21 cellular contexts compared by ENCODE assay signal in genomic region chr10:20963721-20964595, GRCh38.
"Had no signal": no experiment of that assay in that cellular context is flagged by ENCODE, and none has a peak within 500 bp of the region (broad histone marks: within the 10 kb centered on the region; RNA-seq: fewer than 3 reads in every experiment).

No MANE protein-coding gene starts in this region.

- H3K27ac ChIP-seq: esophagus squamous epithelium, gastroesophageal sphincter, pancreas, right lobe of liver, spleen, testis, tibial nerve, upper lobe of right lung, vagina had no signal

- DNase-seq: effector memory CD8-positive, alpha-beta T cell; esophagus squamous epithelium; glutamatergic neuron; mesendoderm; natural killer cell; occipital lobe; pancreas; right lobe of liver; spleen; stimulated activated CD4-positive, alpha-beta T cell treated with anti-CD3 and anti-CD28 coated beads, Interleukin-15, amount 100 ng/mL, for 24 hours; stimulated activated CD4-positive, alpha-beta T cell treated with anti-CD3 and anti-CD28 coated beads, Interleukin-1b, Interleukin-23, amount 100 ng/mL, for 48 hours; stimulated activated CD4-positive, alpha-beta T cell treated with anti-CD3 and anti-CD28 coated beads, Interleukin-4, amount 100 ng/mL, for 24 hours; testis; upper lobe of right lung had no signal

- H3K27me3 Mint-ChIP-seq: dendritic cell treated with granulocyte-macrophage colony-stimulating factor and Interleukin-4, amounts not matched to agents 40 ng/mL and 50 ng/mL, for 4 days; effector memory CD8-positive, alpha-beta T cell; progenitor cell of endocrine pancreas; stimulated activated memory B cell treated with anti-CD40 and anti-IgM and Interleukin-4, amounts not matched to agents 10 μg/mL and 1 μg/mL and 100 μg/mL, for 72 hours; stimulated activated naive CD8-positive, alpha-beta T cell treated with anti-CD3 and anti-CD28 coated beads, Interleukin-15, Interleukin-2, amounts not matched to agents 100 ng/mL and 50 ng/mL, for 24 hours had no signal

- H3K9me3 Mint-ChIP-seq: effector memory CD8-positive, alpha-beta T cell; natural killer cell had no signal

- H3K4me3 Mint-ChIP-seq: dendritic cell treated with granulocyte-macrophage colony-stimulating factor and Interleukin-4, amounts not matched to agents 40 ng/mL and 50 ng/mL, for 4 days; effector memory CD8-positive, alpha-beta T cell; natural killer cell; stimulated activated memory B cell treated with anti-CD40 and anti-IgM and Interleukin-4, amounts not matched to agents 10 μg/mL and 1 μg/mL and 100 μg/mL, for 72 hours; stimulated activated naive CD8-positive, alpha-beta T cell treated with anti-CD3 and anti-CD28 coated beads, Interleukin-15, Interleukin-2, amounts not matched to agents 100 ng/mL and 50 ng/mL, for 24 hours had no signal

- H3K4me3 ChIP-seq: esophagus squamous epithelium, gastroesophageal sphincter, pancreas, right lobe of liver, spleen, testis, tibial nerve, upper lobe of right lung, vagina had no signal

- H3K9me3 ChIP-seq: esophagus squamous epithelium, pancreas, right lobe of liver, spleen, testis, upper lobe of right lung, vagina had no signal

- H3K27me3 ChIP-seq: esophagus squamous epithelium, gastroesophageal sphincter, pancreas, right lobe of liver, spleen, testis, tibial nerve, upper lobe of right lung, vagina had no signal

- ATAC-seq: effector memory CD8-positive, alpha-beta T cell; gastroesophageal sphincter; natural killer cell; pancreas; right lobe of liver; stimulated activated memory B cell treated with anti-CD40 and anti-IgM and Interleukin-4, amounts not matched to agents 10 μg/mL and 1 μg/mL and 100 μg/mL, for 72 hours; upper lobe of right lung had no signal

- H3K36me3 Mint-ChIP-seq: natural killer cell; stimulated activated memory B cell treated with anti-CD40 and anti-IgM and Interleukin-4, amounts not matched to agents 10 μg/mL and 1 μg/mL and 100 μg/mL, for 72 hours had no signal

- H3K27ac Mint-ChIP-seq: dendritic cell treated with granulocyte-macrophage colony-stimulating factor and Interleukin-4, amounts not matched to agents 40 ng/mL and 50 ng/mL, for 4 days; effector memory CD8-positive, alpha-beta T cell; natural killer cell; progenitor cell of endocrine pancreas; stimulated activated memory B cell treated with anti-CD40 and anti-IgM and Interleukin-4, amounts not matched to agents 10 μg/mL and 1 μg/mL and 100 μg/mL, for 72 hours; stimulated activated naive CD8-positive, alpha-beta T cell treated with anti-CD3 and anti-CD28 coated beads, Interleukin-15, Interleukin-2, amounts not matched to agents 100 ng/mL and 50 ng/mL, for 24 hours had no signal

- H3K36me3 ChIP-seq: esophagus squamous epithelium, gastroesophageal sphincter, pancreas, right lobe of liver, spleen, tibial nerve, upper lobe of right lung, vagina had no signal

- H3K4me1 ChIP-seq: gastroesophageal sphincter, pancreas, right lobe of liver, spleen, testis, upper lobe of right lung, vagina had no signal

- H3K4me1 Mint-ChIP-seq: natural killer cell; stimulated activated memory B cell treated with anti-CD40 and anti-IgM and Interleukin-4, amounts not matched to agents 10 μg/mL and 1 μg/mL and 100 μg/mL, for 72 hours had no signal
